8 cellular contexts compared by ENCODE assay signal in genomic region chr11:118727721-118728066, GRCh38. TPM values are rescaled to one million over a fixed set of nuclear protein-coding genes. Genes with fewer than 3 reads are reported as not detected.
"Had no signal": no experiment of that assay in that cellular context is flagged by ENCODE, and none has a peak within 500 bp of the region (broad histone marks: within the 10 kb centered on the region; RNA-seq: fewer than 3 reads in every experiment).

No MANE protein-coding gene starts in this region.

RNA-seq across cellular contexts. Expression of gene TREH, which starts 48.2 kb away (rescaled TPM):
- total RNA-seq: HT1080, LHCN-M2, MCF 10A, OCI-LY7, PC-3, Right ventricle myocardium inferior, RPMI7951, SJCRH30 had no signal
